1 cellular context compared by ENCODE assay signal in the genomic region with DNA sequence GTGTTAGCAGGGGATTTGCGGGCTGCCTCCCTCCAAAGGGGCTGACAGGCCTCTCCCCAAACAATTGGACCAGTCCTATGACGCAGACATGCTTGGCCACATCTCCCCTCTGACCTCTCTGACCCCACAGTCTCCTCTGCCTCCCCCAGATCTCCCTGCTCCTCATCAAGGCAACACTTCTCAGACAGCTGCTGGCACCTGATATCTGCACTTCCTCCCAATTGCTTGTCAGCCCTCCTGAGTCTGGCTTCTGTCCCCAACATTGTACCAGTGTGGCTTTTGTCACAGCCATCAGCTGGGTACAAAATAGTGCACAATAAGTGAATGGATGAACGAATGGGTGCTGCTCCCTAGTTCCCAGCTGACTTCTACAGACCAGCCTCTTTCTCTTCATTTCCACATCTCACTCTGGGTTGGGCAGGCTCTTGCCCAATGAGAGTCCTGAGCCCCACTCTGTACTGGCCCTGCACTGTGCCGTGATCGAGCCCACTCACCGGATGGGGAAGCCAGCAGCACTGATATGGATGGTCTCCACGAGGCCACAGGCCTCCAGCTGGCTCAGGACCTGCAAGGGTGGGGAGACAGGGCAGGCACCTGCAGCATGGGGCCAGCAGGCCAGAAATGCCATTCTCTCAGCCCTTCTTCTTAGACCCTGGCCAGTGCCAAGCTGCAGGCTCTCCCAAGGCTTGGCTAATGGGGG.
A peak's percentile ranks its signal among the peaks of the same experiment; 100 is the strongest.
TF ChIP-seq lines count a peak whose summit lies in the region.

No MANE protein-coding gene starts in this region.

TF ChIP-seq in HepG2, 621 proteins besides CTCF, POLR2A, EP300 and RAD21:
- no peak for TF ChIP-seq NR2F6 (IDR thresholded peaks at IDR 0.05)
- TF ChIP-seq NR2F6 (CRISPR knock-in tag; IDR thresholded peaks at IDR 0.05): no peak
- TF ChIP-seq RBAK (CRISPR knock-in tag; IDR thresholded peaks at IDR 0.05): no peak
- no peak for TF ChIP-seq CHD2 (IDR thresholded peaks at IDR 0.05; ENCODE audit: low read depth, low read length)
- peak; percentile 21 for TF ChIP-seq AGO2 (optimal IDR thresholded peaks at IDR 0.05; ENCODE audit: low read depth, low read length)
